21 cellular contexts compared by ENCODE assay signal in the genomic region with DNA sequence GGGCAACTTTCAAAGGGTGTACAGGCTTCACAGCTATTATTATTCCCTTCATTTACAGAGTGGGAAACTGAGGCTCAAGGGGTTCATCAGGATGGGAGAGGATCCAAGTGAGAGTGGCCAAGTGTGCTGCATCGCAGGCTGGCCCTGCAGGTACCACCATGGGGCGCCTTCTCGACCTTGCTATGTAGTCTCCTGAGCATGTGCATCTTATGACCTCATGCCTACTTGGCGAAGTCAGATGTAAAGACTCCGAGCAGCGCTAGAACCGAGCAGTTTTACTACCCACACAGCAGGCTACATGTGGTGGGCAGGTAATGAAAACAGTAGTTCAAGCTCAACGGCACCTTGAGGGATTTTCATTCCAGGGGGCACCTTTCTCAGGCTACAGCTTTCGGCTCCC. TPM values are rescaled to one million over a fixed set of nuclear protein-coding genes. Genes with fewer than 3 reads are reported as not detected.
"Had no signal": no experiment of that assay in that cellular context is flagged by ENCODE, and none has a peak within 500 bp of the region (broad histone marks: within the 10 kb centered on the region; RNA-seq: fewer than 3 reads in every experiment).

No MANE protein-coding gene starts in this region.

- ATAC-seq: gastrocnemius medialis; left lung; natural killer cell treated with Interleukin-12 subunit alpha and Interleukin-12 subunit beta and Interleukin-15 and Interleukin-18, amount 100 ng/mL, for 72 hours; psoas muscle; right lobe of liver; stimulated activated memory B cell treated with anti-CD40 and anti-IgM and Interleukin-4, amounts not matched to agents 10 μg/mL and 1 μg/mL and 100 μg/mL, for 72 hours; upper lobe of right lung had no signal

- H3K36me3 ChIP-seq: esophagus muscularis mucosa, gastrocnemius medialis, right lobe of liver, tibial nerve, upper lobe of right lung had no signal

- H3K4me1 ChIP-seq: esophagus muscularis mucosa, gastrocnemius medialis, left lung, parathyroid adenoma, psoas muscle, right lobe of liver, tibial nerve, upper lobe of right lung had no signal

- H3K9me3 ChIP-seq: esophagus muscularis mucosa, gastrocnemius medialis, left lung, psoas muscle, right lobe of liver, tibial nerve, upper lobe of right lung had no signal

- H3K4me3 ChIP-seq: esophagus muscularis mucosa, gastrocnemius medialis, left lung, lung, psoas muscle, right lobe of liver, tibial nerve, upper lobe of right lung had no signal

- H3K27ac ChIP-seq: esophagus muscularis mucosa, gastrocnemius medialis, left lung, parathyroid adenoma, psoas muscle, right lobe of liver, tibial nerve, upper lobe of right lung had no signal

- H3K27me3 ChIP-seq: gastrocnemius medialis, right lobe of liver, tibial nerve, upper lobe of right lung had no signal

- DNase-seq: effector memory CD4-positive, alpha-beta T cell; gastrocnemius medialis; glutamatergic neuron; islet precursor cell; mesenchymal stem cell; midbrain; psoas muscle; retina; stimulated activated CD4-positive, alpha-beta T cell treated with anti-CD3 and anti-CD28 coated beads, Interleukin-15, amount 100 ng/mL, for 24 hours; stimulated activated CD4-positive, alpha-beta T cell treated with anti-CD3 and anti-CD28 coated beads, Interleukin-1b, Interleukin-23, amount 100 ng/mL, for 48 hours; stimulated activated CD4-positive, alpha-beta T cell treated with anti-CD3 and anti-CD28 coated beads, Interleukin-4, amount 100 ng/mL, for 24 hours had no signal

RNA-seq across cellular contexts. Expression of a gene that starts 42.0 kb away (rescaled TPM):
- total RNA-seq: fibroblast of villous mesenchyme had no signal
